In the genomic region with DNA sequence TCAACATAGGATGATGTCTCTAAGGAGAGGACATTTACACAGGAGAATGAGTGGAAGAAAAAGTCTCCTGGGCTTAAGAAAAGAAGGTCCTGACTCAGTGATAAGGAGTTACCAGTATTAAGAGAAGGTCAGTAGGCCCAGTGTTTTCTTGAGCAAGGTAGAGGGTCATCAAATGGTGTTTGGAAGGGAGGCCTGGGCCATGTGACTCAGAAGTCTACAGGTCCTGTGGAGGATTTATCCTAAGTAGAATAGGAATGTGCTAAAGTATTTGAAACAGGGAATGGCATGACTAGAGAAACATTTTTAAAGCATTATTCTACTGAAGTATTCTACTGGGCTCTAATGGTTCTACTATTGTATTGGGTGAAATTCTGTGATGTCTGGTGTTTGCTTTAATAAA, we compare ENCODE assay signal across 9 cellular contexts. TPM values are rescaled to one million over a fixed set of nuclear protein-coding genes. Genes with fewer than 3 reads are reported as not detected.
A peak's percentile ranks its signal among the peaks of the same experiment; 100 is the strongest.
DNase-seq lines count a peak whose midpoint lies in the region; ATAC-seq, FAIRE-seq and TF ChIP-seq lines count a peak whose summit lies in the region.
"Not testable (repeated sequence)": the region's sequence is repeated elsewhere in the genome, so short reads cannot be mapped to it uniquely, and the experiment has no call there.
"Had no signal": no experiment of that assay in that cellular context is flagged by ENCODE, and none has a peak within 500 bp of the region (broad histone marks: within the 10 kb centered on the region; RNA-seq: fewer than 3 reads in every experiment).

No MANE protein-coding gene starts in this region.

- not testable (repeated sequence) for TF ChIP-seq POLR2A in IMR-90 (IDR thresholded peaks at IDR 0.05; ENCODE audit: low read depth, low read length); K562 (conservative IDR thresholded peaks at IDR 0.05)

- H2AK9ac ChIP-seq in IMR-90 (replicated peaks; ENCODE audit: low read depth, low read length, poor library complexity) = not testable (repeated sequence)

- not testable (repeated sequence) for H3K27me3 Mint-ChIP-seq in astrocyte (ENCODE audit: low read depth, unreplicated experiment)

- not testable (repeated sequence) for H2BK15ac ChIP-seq in IMR-90 (ENCODE audit: low read depth, low read length)

- not testable (repeated sequence) for H3K9me3 Mint-ChIP-seq in astrocyte (ENCODE audit: unreplicated experiment)

- H4K20me1 ChIP-seq in GM23248 (ENCODE audit: insufficient read depth); IMR-90 (ENCODE audit: insufficient read depth, low read length); astrocyte (ENCODE audit: insufficient read depth, low read length); K562 (replicated peaks; ENCODE audit: control insufficient read depth, insufficient read depth, low read length): not testable (repeated sequence)

- not testable (repeated sequence) for H4K5ac ChIP-seq in IMR-90 (ENCODE audit: low read depth, low read length)

- not testable (repeated sequence) for H3K4me1 Mint-ChIP-seq in astrocyte (ENCODE audit: low read depth, unreplicated experiment)

- BruUV-seq in IMR-90 (replicated peaks; lab: Mats Ljungman, UMichigan); K562 (replicated peaks; lab: Mats Ljungman, UMichigan): not testable (repeated sequence)
- TSS peak; percentile 4 for BruUV-seq in Panc1 (replicated peaks; lab: Mats Ljungman, UMichigan)

- H3K36me3 ChIP-seq in GM23248 (ENCODE audit: low read depth); IMR-90 (ENCODE audit: control insufficient read depth, insufficient read depth, low read length); Panc1 (ENCODE audit: control insufficient read depth, insufficient read depth, low read length); astrocyte (ENCODE audit: insufficient read depth, low read length); K562 (ENCODE audit: control insufficient read depth, insufficient read depth, low read length): not testable (repeated sequence)

- not testable (repeated sequence) for H2AFZ ChIP-seq in GM23248; IMR-90 (replicated peaks; ENCODE audit: low read length, poor library complexity); astrocyte (ENCODE audit: low read depth, low read length); K562 (ENCODE audit: low read depth, low read length)

- not testable (repeated sequence) for H3F3A ChIP-seq in GM23248 (ENCODE audit: insufficient read depth)

- H3K18ac ChIP-seq in IMR-90 (ENCODE audit: low read depth, low read length) = not testable (repeated sequence)

- not testable (repeated sequence) for H2BK20ac ChIP-seq in IMR-90 (ENCODE audit: low read depth, low read length)

- H3K79me1 ChIP-seq in IMR-90 (ENCODE audit: low read depth in 1 of 2, low read length in 2 of 2) = not testable (repeated sequence)

- TF ChIP-seq EP300 in K562 (IDR thresholded peaks at IDR 0.05; ENCODE audit: low read length) = not testable (repeated sequence)

- POLR2A ChIA-PET in IMR-90 (lab: Charles Lee; ENCODE audit: unreplicated experiment); Panc1 (lab: Charles Lee); K562 (lab: Yijun Ruan, JAX): not testable (repeated sequence)

- FAIRE-seq in G401.6 (lab: Jason Lieb, UNC) = peak; percentile 42
- FAIRE-seq in astrocyte (lab: Jason Lieb, UNC) = peak; percentile 60
- FAIRE-seq in K562 (lab: Jason Lieb, UNC) = not testable (repeated sequence)

- in situ Hi-C loops in GM23248 (cut with MboI); IMR-90 (cut with MboI; ENCODE audit: low sequenced_read_pairs); Panc1 (cut with HindIII; ENCODE audit: low pct_unique_long_range_greater_than_20kb, low sequenced_read_pairs); K562 (cut with MboI): not testable (repeated sequence)

- not testable (repeated sequence) for H3K27ac Mint-ChIP-seq in astrocyte (ENCODE audit: unreplicated experiment)

- CTCF ChIA-PET in IMR-90 (lab: Yijun Ruan, JAX); Panc1 (lab: Charles Lee); K562 (lab: Yijun Ruan, JAX; ENCODE audit: low intra/inter-chr PET ratio): not testable (repeated sequence)

- peak overlapping the region; percentile 24; the same call in 1 of the 2 replicates for H3K27ac ChIP-seq in GM23248
- not testable (repeated sequence) for H3K27ac ChIP-seq in IMR-90 (ENCODE audit: insufficient read depth, low read length); Panc1 (ENCODE audit: low read length); astrocyte (ENCODE audit: low read depth, low read length); K562 (ENCODE audit: extremely low read depth, low read depth, low read length)

- H3K79me2 ChIP-seq in GM23248 (ENCODE audit: insufficient read depth) = peaks cover 17% of the 10 kb centered on the region; the same call in 1 of the 2 replicates
- H3K79me2 ChIP-seq in astrocyte (ENCODE audit: insufficient read depth, low read length); K562 (ENCODE audit: control insufficient read depth, insufficient read depth, low read length): not testable (repeated sequence)

- not testable (repeated sequence) for TF ChIP-seq RAD21 in IMR-90 (IDR thresholded peaks at IDR 0.05; ENCODE audit: low read length); K562 (CRISPR knock-in tag; conservative IDR thresholded peaks at IDR 0.05 in 1 of 2, IDR thresholded peaks at IDR 0.05 in 1 of 2)

- intact Hi-C loops in IMR-90 (cut with micrococcal nuclease); Panc1 (cut with micrococcal nuclease; ENCODE audit: unreplicated experiment); K562 (cut with micrococcal nuclease): not testable (repeated sequence)

- H3K4me2 ChIP-seq in GM23248 (ENCODE audit: unreplicated experiment); IMR-90 (ENCODE audit: low read depth, low read length); astrocyte (ENCODE audit: low read length); K562 (ENCODE audit: insufficient read depth, low read length): not testable (repeated sequence)

- not testable (repeated sequence) for H3K9me1 ChIP-seq in IMR-90 (ENCODE audit: insufficient read depth, low read length); K562 (ENCODE audit: control insufficient read depth, insufficient read depth, low read length)

- H3K4me3 ChIP-seq in GM23248; IMR-90 (ENCODE audit: insufficient read depth, low read depth, low read length); Panc1 (ENCODE audit: low read depth in 2 of 2, low read length in 2 of 2); astrocyte (ENCODE audit: insufficient read depth, low read depth, low read length); K562: not testable (repeated sequence)

- not testable (repeated sequence) for H3K9me2 ChIP-seq in GM23248 (ENCODE audit: insufficient read depth)

- H3K27me3 ChIP-seq in GM23248 (replicated peaks; ENCODE audit: insufficient read depth); IMR-90 (ENCODE audit: control insufficient read depth, insufficient read depth, low read length); Panc1 (ENCODE audit: control insufficient read depth, insufficient read depth, low read length); astrocyte (ENCODE audit: insufficient read depth, low read length); K562 (ENCODE audit: control insufficient read depth in 2 of 2, insufficient read depth in 2 of 2, low read length in 2 of 2): not testable (repeated sequence)

- H3K4me3 Mint-ChIP-seq in astrocyte (ENCODE audit: unreplicated experiment) = not testable (repeated sequence)

- not testable (repeated sequence) for H2BK120ac ChIP-seq in IMR-90 (ENCODE audit: low read depth, low read length)

- not testable (repeated sequence) for H3K9ac ChIP-seq in GM23248; IMR-90 (ENCODE audit: low read depth, low read length); astrocyte (ENCODE audit: low read length); K562 (ENCODE audit: insufficient read depth in 1 of 2, low read depth in 2 of 2, low read length in 2 of 2)

- not testable (repeated sequence) for H3K36me3 Mint-ChIP-seq in astrocyte (ENCODE audit: low read depth, unreplicated experiment)

- not testable (repeated sequence) for DNase-seq in GM23248; IMR-90; Panc1 (ENCODE audit: low read depth, low spot score); astrocyte (ENCODE audit: low read depth); K562 (ENCODE audit: extremely low read depth in 1 of 4, low spot score in 3 of 4); omental fat pad (ENCODE audit: low spot score)

- not testable (repeated sequence) for H3K23ac ChIP-seq in IMR-90 (ENCODE audit: low read depth, low read length)

- not testable (repeated sequence) for H3K56ac ChIP-seq in IMR-90 (ENCODE audit: extremely low read depth, insufficient read depth, low read length)

- H4K8ac ChIP-seq in IMR-90 (ENCODE audit: low read depth in 2 of 2, low read length in 2 of 2) = not testable (repeated sequence)

- H4K91ac ChIP-seq in IMR-90 (ENCODE audit: insufficient read depth, low read depth, low read length) = not testable (repeated sequence)

- ATAC-seq in IMR-90 (ENCODE audit: low read depth) (peak; percentile 96), SK-N-SH treated with all-trans-retinoic acid at 6 μM for 48 hours (peak; percentile 47; the same call in 2 of the 3 replicates), K562 (peak; percentile 57), omental fat pad (ENCODE audit: low FRiP score) (peak; percentile 75)
- ATAC-seq in Panc1 = not testable (repeated sequence)

- H3K14ac ChIP-seq in IMR-90 (replicated peaks; ENCODE audit: low read depth, low read length) = not testable (repeated sequence)

- dilution Hi-C loops in IMR-90 (cut with HindIII; ENCODE audit: low sequenced_read_pairs, unreplicated experiment) = not testable (repeated sequence)

- not testable (repeated sequence) for H2AK5ac ChIP-seq in IMR-90 (ENCODE audit: low read depth, low read length)

- not testable (repeated sequence) for TF ChIP-seq CTCF in IMR-90 (conservative IDR thresholded peaks at IDR 0.05; ENCODE audit: low read depth, low read length); Panc1 (IDR thresholded peaks at IDR 0.05); astrocyte (IDR thresholded peaks at IDR 0.05; ENCODE audit: insufficient read depth, low read depth, low read length); K562 (IDR thresholded peaks at IDR 0.05 in 2 of 3, conservative IDR thresholded peaks at IDR 0.05 in 1 of 3; ENCODE audit: insufficient read depth in 2 of 3, low read depth in 1 of 3, low read length in 3 of 3); omental fat pad (IDR thresholded peaks at IDR 0.05)

- H3K9me3 ChIP-seq in GM23248 (ENCODE audit: low read depth); IMR-90 (ENCODE audit: control insufficient read depth, insufficient read depth, low read length); Panc1 (ENCODE audit: control insufficient read depth, insufficient read depth, low read depth, low read length); astrocyte (ENCODE audit: insufficient read depth, low read depth, low read length); K562 (replicated peaks; ENCODE audit: control insufficient read depth, insufficient read depth, low read depth, low read length): not testable (repeated sequence)

- H2BK5ac ChIP-seq in IMR-90 (ENCODE audit: low read depth, low read length, poor library complexity, severe bottlenecking) = not testable (repeated sequence)

- H3K4ac ChIP-seq in IMR-90 (ENCODE audit: low read depth, low read length) = not testable (repeated sequence)

- H3K4me1 ChIP-seq in GM23248 (ENCODE audit: insufficient read depth); IMR-90 (ENCODE audit: control insufficient read depth, insufficient read depth, low read length); Panc1 (ENCODE audit: control insufficient read depth, insufficient read depth, low read length); astrocyte (ENCODE audit: insufficient read depth, low read length); K562 (replicated peaks in 1 of 2; ENCODE audit: control insufficient read depth in 2 of 2, insufficient read depth in 2 of 2, low read length in 2 of 2): not testable (repeated sequence)

RNA-seq across cellular contexts. Expression of a gene that starts 47.9 kb away (rescaled TPM):
- 0.65 and 2.3 TPM in 2 replicates for total RNA-seq in GM23248 (2014; rRNA removed; shearing (Covaris generic))
- polyA plus RNA-seq in GM23248 (2016; fragmentation: Nextera tagmentation; extraction: Ambion mirVana) (0.06 and 0.18 TPM in 2 replicates), IMR-90 (2012; rRNA removed) (1.8 and 1.9 TPM in 2 replicates), K562 (2011; rRNA removed) (2.8 and 2.9 TPM in 2 replicates), K562 (2014; fragmentation: Illumina TruSeq; extraction: Trizol) (6.8 and 7.6 TPM in 2 replicates), K562 (2014; fragmentation: Nextera tagmentation; extraction: Ambion mirVana) (under 1 TPM; 0.01 TPM), K562 (2014; rRNA removed) (5.4 and 6.4 TPM in 2 replicates)
- total RNA-seq in IMR-90 (2012; rRNA removed) (0.54 and 0.56 TPM in 2 replicates), Panc1 (2021; ENCODE audit: unreplicated experiment) (1.5 TPM), astrocyte (6.2 and 6.9 TPM in 2 replicates), K562 (2014; rRNA removed) (5.1 and 5.3 TPM in 2 replicates), K562 (2014; rRNA removed; fragmentation: Illumina TruSeq; extraction: Trizol) (3.0 and 3.5 TPM in 2 replicates), K562 (2015; rRNA removed; fragmentation: Illumina TruSeq; extraction: Trizol) (5.3 and 5.6 TPM in 2 replicates), K562 (2021) (8.6 and 9.6 TPM in 2 replicates), omental fat pad (1 to 10 TPM; 2.3 to 3.9 (median 2.7) TPM)
- 1.2 and 1.9 TPM in 2 replicates for polyA plus RNA-seq in IMR-90 (2012; cell fraction: cytosol; rRNA removed)
- 3.3 and 4.9 TPM in 2 replicates for polyA plus RNA-seq in IMR-90 (2012; cell fraction: nucleus; rRNA removed; ENCODE audit: low replicate concordance)
- 1.2 TPM for polyA plus RNA-seq in Panc1 (2012; ENCODE audit: insufficient read length)
- total RNA-seq in K562 (2011; cell fraction: chromatin; rRNA removed; ENCODE audit: low replicate concordance) = 6.2 and 11.2 TPM in 2 replicates
- total RNA-seq in K562 (2011; cell fraction: nucleolus; rRNA removed) = 9.0 and 9.3 TPM in 2 replicates
- 5.9 and 7.6 TPM in 2 replicates for total RNA-seq in K562 (2011; cell fraction: nucleoplasm; rRNA removed)
- 2.2 and 5.4 TPM in 2 replicates for polyA plus RNA-seq in K562 (2011; cell fraction: cytosol; rRNA removed)
- polyA plus RNA-seq in K562 (2011; cell fraction: nucleus; rRNA removed) = 3.7 and 10.4 TPM in 2 replicates
- polyA plus RNA-seq in K562 (2012) = 7.6 and 12.5 TPM in 2 replicates
- polyA minus RNA-seq in K562 (2011; rRNA and poly(A)+ RNA removed) = 2.6 and 5.0 TPM in 2 replicates
- 4.6 and 5.0 TPM in 2 replicates for polyA minus RNA-seq in K562 (2011; cell fraction: cytosol; rRNA and poly(A)+ RNA removed)
- polyA minus RNA-seq in K562 (2011; cell fraction: nucleus; rRNA and poly(A)+ RNA removed) = 2.0 and 3.0 TPM in 2 replicates
- polyA plus RNA-seq: CD8-positive, alpha-beta memory T cell had no signal
